Comparison of ENCODE assay signal across 8 cellular contexts in the genomic region with DNA sequence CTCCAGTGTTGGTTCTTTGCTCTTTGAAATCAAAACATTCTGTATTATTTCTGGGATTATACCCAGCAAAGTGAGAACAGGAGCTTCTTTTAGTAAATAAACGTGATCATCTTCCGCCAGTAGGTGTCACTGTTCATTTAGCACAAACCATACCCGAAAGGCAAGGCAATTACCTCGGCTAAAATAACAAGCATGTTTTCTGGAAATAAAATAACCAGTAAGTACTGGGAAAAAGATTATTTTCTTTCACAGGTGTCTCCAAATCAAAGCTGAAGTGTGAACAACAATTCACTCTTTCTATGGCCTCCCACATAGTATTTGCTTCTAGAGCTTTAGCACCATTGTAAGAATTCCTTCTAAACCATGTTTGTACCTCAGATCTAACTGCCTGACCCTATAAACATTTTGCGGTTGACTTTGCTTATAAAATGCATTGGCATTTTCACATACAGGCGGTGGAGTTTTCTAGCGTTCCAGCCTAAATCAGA.
DNase-seq lines count a peak whose midpoint lies in the region; ATAC-seq and TF ChIP-seq lines count a peak whose summit lies in the region.

No MANE protein-coding gene starts in this region.

- no peak overlapping the region for H2AFZ ChIP-seq in hepatocyte

- ATAC-seq in HG03066 (IDR thresholded peaks at IDR 0.05; ENCODE audit: low read depth, unreplicated experiment), result peak; percentile 71

- H3K4me1 ChIP-seq in hepatocyte (ENCODE audit: insufficient read depth) (peaks cover 8% of the 10 kb centered on the region), skeletal muscle satellite cell (ENCODE audit: control insufficient read depth, insufficient read depth, low read length) (peaks cover 55% of the 10 kb centered on the region)

- no peak overlapping the region for H3K4me2 ChIP-seq in hepatocyte
- peak overlapping the region; percentile 43 for H3K4me2 ChIP-seq in skeletal muscle satellite cell (ENCODE audit: low read length)

- in situ Hi-C loops in GM13976 (cut with MboI; ENCODE audit: low sequenced_read_pairs, unreplicated experiment), result no loop called here
- in situ Hi-C loops in astrocyte of the cerebellum (cut with HindIII; ENCODE audit: low sequenced_read_pairs), result no loop called here

- H3K27ac ChIP-seq in C4-2B (no peak overlapping the region), hepatocyte (no peak overlapping the region)

- TF ChIP-seq CTCF in C4-2B (conservative IDR thresholded peaks at IDR 0.05) (peak; percentile 77), GM13976 (IDR thresholded peaks at IDR 0.05; ENCODE audit: borderline replicate concordance, control extremely low read depth, extremely low read depth, insufficient read depth, missing control alignments) (peak; percentile 20), astrocyte of the cerebellum (IDR thresholded peaks at IDR 0.05; ENCODE audit: low read depth, low read length, missing control alignments) (peak; percentile 59), hepatocyte (IDR thresholded peaks at IDR 0.05; ENCODE audit: poor library complexity) (peak; percentile 84)

- no peaks in the 10 kb centered on the region for H3K36me3 ChIP-seq in hepatocyte (replicated peaks; ENCODE audit: insufficient read depth, low read depth)
- H3K36me3 ChIP-seq in skeletal muscle satellite cell (ENCODE audit: insufficient read depth, low read length), result no peaks in the 10 kb centered on the region

- peak overlapping the region; percentile 64 for H3K9ac ChIP-seq in skeletal muscle satellite cell (ENCODE audit: low read depth, low read length)

- no peak overlapping the region for H3K4me3 ChIP-seq in astrocyte of the cerebellum (ENCODE audit: low read depth, low read length)
- no peak overlapping the region for H3K4me3 ChIP-seq in hepatocyte
- no peak overlapping the region for H3K4me3 ChIP-seq in skeletal muscle satellite cell (ENCODE audit: low read length)

- H3K79me2 ChIP-seq in hepatocyte, result no peaks in the 10 kb centered on the region

- H3K9me3 ChIP-seq in hepatocyte (ENCODE audit: low read depth) (no peaks in the 10 kb centered on the region), skeletal muscle satellite cell (replicated peaks; ENCODE audit: low read length) (no peaks in the 10 kb centered on the region)

- WGBS in hepatocyte (ENCODE audit: low lambda C conversion rate, missing lambda C conversion rate), result 14% methylated on average over 7 of the region's 7 CpGs

- H4K20me1 ChIP-seq in hepatocyte (ENCODE audit: insufficient read depth, poor library complexity, severe bottlenecking), result no peaks in the 10 kb centered on the region

- DNase-seq in GM13976 (ENCODE audit: low spot score) (peak; percentile 66), NCI-H460 (ENCODE audit: extremely low read depth, low read depth) (peak; percentile 47), astrocyte of the cerebellum (ENCODE audit: low read depth) (peak; percentile 98), hepatocyte (ENCODE audit: low spot score) (peak; percentile 86), ecto neural progenitor cell (ENCODE audit: low spot score) (no peak)

- H3K9me2 ChIP-seq in hepatocyte (replicated peaks; ENCODE audit: insufficient read depth), result no peaks in the 10 kb centered on the region

- H3K27me3 ChIP-seq in hepatocyte (no peaks in the 10 kb centered on the region), skeletal muscle satellite cell (ENCODE audit: control insufficient read depth, insufficient read depth, low read length) (no peaks in the 10 kb centered on the region)

Comparison
In these comparisons a context has a peak if more than half of its experiments do, and no peak if none do; other contexts are left out.
1. CTCF ChIP-seq: peak in every context shown above with its lines; median percentile 84 in hepatocyte; 77 in C4-2B; 59 in astrocyte of the cerebellum; 20 in GM13976.